In genomic region chr22:17638432-17639237, GRCh38 we compare ENCODE assay signal across 8 cellular contexts. TPM values are rescaled to one million over a fixed set of nuclear protein-coding genes. Genes with fewer than 3 reads are reported as not detected.
A peak's percentile ranks its signal among the peaks of the same experiment; 100 is the strongest.
DNase-seq lines count a peak whose midpoint lies in the region; ATAC-seq, FAIRE-seq and TF ChIP-seq lines count a peak whose summit lies in the region.

Gene BCL2L13 (plus strand): TSS chr22:17638757. CDS start chr22:17655712, 16,955 bp downstream.

- POLR2A ChIA-PET in BJ (lab: Charles Lee) = no interaction called here

- peaks cover 10% of the 10 kb centered on the region for H3K36me3 Mint-ChIP-seq in activated CD4-positive, alpha-beta T cell treated with anti-CD3 and anti-CD28 coated beads, Interleukin-2, amount 10 ng/mL, durations not matched to agents 24 days and 14 days (ENCODE audit: low read depth)

- H3K27ac ChIP-seq in colonic mucosa (peak within 1 kb of the TSS; percentile 97), layer of hippocampus (ENCODE audit: low read depth, low read length) (peak within 1 kb of the TSS; percentile 91)

- H3K36me3 ChIP-seq in BJ (ENCODE audit: control insufficient read depth, insufficient read depth, low read length) = no peaks in the 10 kb centered on the region
- H3K36me3 ChIP-seq in colonic mucosa = no peaks in the 10 kb centered on the region

- H3K4me3 Mint-ChIP-seq in activated CD4-positive, alpha-beta T cell treated with anti-CD3 and anti-CD28 coated beads, Interleukin-2, amount 10 ng/mL, durations not matched to agents 24 days and 14 days = peak within 1 kb of the TSS; percentile 91

- peak within 1 kb of the TSS; percentile 95 for H3K27ac Mint-ChIP-seq in activated CD4-positive, alpha-beta T cell treated with anti-CD3 and anti-CD28 coated beads, Interleukin-2, amount 10 ng/mL, durations not matched to agents 24 days and 14 days

- H3K9ac ChIP-seq in colonic mucosa (ENCODE audit: low read depth in 2 of 2, low read length in 2 of 2) = peak within 1 kb of the TSS; percentile 94 to 100

- FAIRE-seq in GM19239 (lab: Jason Lieb, UNC) = peak; percentile 74

- peak; percentile 94 for ATAC-seq in HG03442 (IDR thresholded peaks at IDR 0.05; ENCODE audit: unreplicated experiment)

- peak within 1 kb of the TSS; percentile 94 for H3K4me3 ChIP-seq in BJ (ENCODE audit: low read depth, low read length)
- peak within 1 kb of the TSS; percentile 73 for H3K4me3 ChIP-seq in colonic mucosa

- TF ChIP-seq CTCF in BJ (IDR thresholded peaks at IDR 0.05; ENCODE audit: insufficient read depth, low read depth, low read length) = peak; percentile 3; the same call in 1 of the 2 replicates
- TF ChIP-seq CTCF in colonic mucosa (IDR thresholded peaks at IDR 0.05) = no peak

- no peaks in the 10 kb centered on the region for H3K27me3 ChIP-seq in BJ (ENCODE audit: control insufficient read depth, insufficient read depth, low read length)
- H3K27me3 ChIP-seq in colonic mucosa = no peaks in the 10 kb centered on the region
- H3K27me3 ChIP-seq in layer of hippocampus (ENCODE audit: control insufficient read depth, insufficient read depth, low read length) = no peaks in the 10 kb centered on the region

- H3K4me1 Mint-ChIP-seq in activated CD4-positive, alpha-beta T cell treated with anti-CD3 and anti-CD28 coated beads, Interleukin-2, amount 10 ng/mL, durations not matched to agents 24 days and 14 days = peaks cover 12% of the 10 kb centered on the region

- intact Hi-C loops in activated CD4-positive, alpha-beta T cell treated with anti-CD3 and anti-CD28 coated beads, Interleukin-2, amount 10 ng/mL, durations not matched to agents 24 days and 14 days (cut with micrococcal nuclease) = loop anchor here (1.0 to 10.0 kb wide), 4 partner anchors 10 to 544 kb away; partner anchors contain the start of genes ATP6V1E1 and BID
- intact Hi-C loops in colonic mucosa (cut with DNase I) = no loop called here

- H3K9me3 Mint-ChIP-seq in activated CD4-positive, alpha-beta T cell treated with anti-CD3 and anti-CD28 coated beads, Interleukin-2, amount 10 ng/mL, durations not matched to agents 24 days and 14 days = no peaks in the 10 kb centered on the region

- DNase-seq in BJ (ENCODE audit: low read depth) (no peak), GM19239 (ENCODE audit: insufficient read length, low spot score) (peak; percentile 85), NCI-H526 treated with DMSO at 0.1 percent for 48 hours (lab: John Stamatoyannopoulos, UW) (peak; percentile 66), colonic mucosa (peak; percentile 96)
- DNase-seq in activated CD4-positive, alpha-beta T cell treated with anti-CD3 and anti-CD28 coated beads, Interleukin-2, amount 10 ng/mL, durations not matched to agents 24 days and 14 days = peak; percentile 97
- peak; percentile 71 to 87 (median 79) for DNase-seq in stimulated activated CD4-positive, alpha-beta T cell treated with anti-CD3 and anti-CD28 coated beads, Interleukin-1b, Interleukin-23, amount 100 ng/mL, for 24 hours (ENCODE audit: low read depth in 4 of 4, low spot score in 1 of 4)

- CTCF ChIA-PET in BJ (lab: Yijun Ruan, JAX) = interaction anchor here (0.7 to 1.2 kb wide), 4 partner anchors 9 to 364 kb away, joined by 3 read pairs; no protein-coding TSS in a partner anchor

- H3K9me3 ChIP-seq in colonic mucosa = no peaks in the 10 kb centered on the region

- H3K4me1 ChIP-seq in colonic mucosa = no peaks in the 10 kb centered on the region

- H3K27me3 Mint-ChIP-seq in activated CD4-positive, alpha-beta T cell treated with anti-CD3 and anti-CD28 coated beads, Interleukin-2, amount 10 ng/mL, durations not matched to agents 24 days and 14 days = no peaks in the 10 kb centered on the region

RNA-seq across cellular contexts. Expression of gene BCL2L13, which starts in this region (rescaled TPM):
- polyA plus RNA-seq in BJ (2011; rRNA removed) = 55.5 and 74.3 TPM in 2 replicates
- 44.9 and 56.5 TPM in 2 replicates for polyA minus RNA-seq in BJ (2011; rRNA and poly(A)+ RNA removed)
- 34.0 and 39.6 TPM in 2 replicates for total RNA-seq in activated CD4-positive, alpha-beta T cell treated with anti-CD3 and anti-CD28 coated beads, Interleukin-2, amount 10 ng/mL, durations not matched to agents 24 days and 14 days
- 10 to 100 TPM; 44.9 to 47.2 TPM for total RNA-seq in colonic mucosa
